ENCODE assay signal across 21 cellular contexts in genomic region chr15:80452166-80452565, GRCh38. TPM values are rescaled to one million over a fixed set of nuclear protein-coding genes. Genes with fewer than 3 reads are reported as not detected.
DNase-seq lines count a peak whose midpoint lies in the region; ATAC-seq and TF ChIP-seq lines count a peak whose summit lies in the region.
"Had no signal": no experiment of that assay in that cellular context is flagged by ENCODE, and none has a peak within 500 bp of the region (broad histone marks: within the 10 kb centered on the region; RNA-seq: fewer than 3 reads in every experiment).

No MANE protein-coding gene starts in this region.

- DNase-seq in Jurkat, Clone E6-1 (ENCODE audit: low read depth, low spot score): peak; percentile 16
- peak; percentile 33 for DNase-seq in NCI-H146 treated with DMSO at 0.1 percent for 48 hours (lab: John Stamatoyannopoulos, UW; ENCODE audit: unreplicated experiment)
- DNase-seq in neural crest cell (ENCODE audit: low read depth, low spot score): no peak
- no peak for DNase-seq in NCI-H2171 (lab: John Stamatoyannopoulos, UW)
- DNase-seq in epidermal melanocyte (ENCODE audit: insufficient read length, low spot score): no peak
- DNase-seq: ACHN; Caco-2; CD4-positive, alpha-beta memory T cell; DMS 273 treated with DMSO at 0.1 percent for 48 hours; DMS79 treated with DMSO at 0.1 percent for 48 hours; Karpas-422; NCI-H1694; NCI-H524; NCI-H82; OCI-M1 had no signal

- peaks cover 51% of the 10 kb centered on the region for H3K4me1 Mint-ChIP-seq in brain
- peaks cover 28% of the 10 kb centered on the region for H3K4me1 Mint-ChIP-seq in neural crest cell

- ATAC-seq in GM21381 (IDR thresholded peaks at IDR 0.05; ENCODE audit: unreplicated experiment): no peak
- ATAC-seq: GM12878, Right ventricle myocardium inferior had no signal

- H3K27ac Mint-ChIP-seq in brain (peak overlapping the region in 4 of 5 experiments; percentile 48 to 85 (median 78)), neural crest cell (ENCODE audit: unreplicated experiment) (peak overlapping the region; percentile 57)
- H3K27ac Mint-ChIP-seq: CD4-positive, alpha-beta memory T cell; IgD-negative memory B cell had no signal

- H3K27me3 Mint-ChIP-seq in brain (peaks cover 3% of the 10 kb centered on the region), neural crest cell (ENCODE audit: low read depth) (no peaks in the 10 kb centered on the region)

- TF ChIP-seq CTCF in brain (conservative IDR thresholded peaks at IDR 0.05) (no peak), neural crest cell (conservative IDR thresholded peaks at IDR 0.05) (no peak)

- H3K4me3 Mint-ChIP-seq in brain (peak overlapping the region in 1 of 5 experiments; percentile 9), neural crest cell (no peak overlapping the region)
- H3K4me3 Mint-ChIP-seq: CD4-positive, alpha-beta memory T cell; IgD-negative memory B cell had no signal

- H3K36me3 Mint-ChIP-seq in brain: peaks cover 10% of the 10 kb centered on the region
- H3K36me3 Mint-ChIP-seq in neural crest cell (ENCODE audit: low read depth): peaks cover 14% of the 10 kb centered on the region
- H3K36me3 Mint-ChIP-seq: CD4-positive, alpha-beta memory T cell; IgD-negative memory B cell had no signal

- H3K9me3 Mint-ChIP-seq in brain (no peaks in the 10 kb centered on the region), neural crest cell (peaks cover 5% of the 10 kb centered on the region)
- H3K9me3 Mint-ChIP-seq: CD4-positive, alpha-beta memory T cell; IgD-negative memory B cell had no signal

- H3K4me3 ChIP-seq in Jurkat, Clone E6-1 (ENCODE audit: low read length): no peak overlapping the region
- H3K4me3 ChIP-seq: BLaER1 treated with 17β-estradiol and CSF1 and Interleukin-3, amounts not matched to agents 10 nM and 100 nM; GM12878 had no signal

RNA-seq across cellular contexts. Expression of gene ARNT2, which starts 48.0 kb away (rescaled TPM):
- polyA plus RNA-seq in Jurkat, Clone E6-1 (2012; ENCODE audit: insufficient read depth, insufficient read length): not detected
- polyA plus RNA-seq in brain (ENCODE audit: insufficient read depth, low read depth, low replicate concordance): 65.6 TPM
- total RNA-seq in neural crest cell: 57.1 and 58.3 TPM in 2 replicates
- total RNA-seq: CD4-positive, alpha-beta memory T cell; GM12878 had no signal
- polyA plus RNA-seq: CD4-positive, alpha-beta memory T cell; IgD-negative memory B cell had no signal

Comparison
In these comparisons a context has a peak if more than half of its experiments do, and no peak if none do; other contexts are left out.
1. DNase-seq: peak in Jurkat, Clone E6-1 (single experiment) and NCI-H146 treated with DMSO at 0.1 percent for 48 hours (single experiment); none in neural crest cell (single experiment), NCI-H2171 (single experiment) and epidermal melanocyte (single experiment).